In the genomic region with DNA sequence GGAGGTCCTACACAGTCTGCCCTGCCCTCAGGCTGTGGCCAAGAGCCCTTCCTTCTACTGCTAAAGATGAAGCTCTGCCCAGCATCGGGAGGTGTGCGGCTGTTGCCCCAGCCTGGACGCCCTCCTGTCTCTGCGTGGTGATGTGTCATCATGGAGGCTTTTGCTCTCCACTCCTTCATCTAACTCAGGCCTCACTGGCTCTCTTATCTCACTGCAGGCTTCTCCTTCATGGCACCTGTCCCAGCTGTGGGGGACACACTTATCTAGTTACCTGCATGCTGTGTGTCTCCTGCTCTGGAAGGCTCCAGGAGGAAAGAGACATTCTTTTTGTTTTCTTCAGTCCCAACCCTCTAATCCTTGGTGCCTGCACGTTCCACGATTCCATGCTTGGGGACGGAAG, we compare ENCODE assay signal across 1 cellular context.
TF ChIP-seq lines count a peak whose summit lies in the region.

No MANE protein-coding gene starts in this region.

TF ChIP-seq in K562, 482 proteins besides CTCF, POLR2A, EP300 and RAD21 (continued from another document and continues in another):
- TF ChIP-seq, protein P1, sequence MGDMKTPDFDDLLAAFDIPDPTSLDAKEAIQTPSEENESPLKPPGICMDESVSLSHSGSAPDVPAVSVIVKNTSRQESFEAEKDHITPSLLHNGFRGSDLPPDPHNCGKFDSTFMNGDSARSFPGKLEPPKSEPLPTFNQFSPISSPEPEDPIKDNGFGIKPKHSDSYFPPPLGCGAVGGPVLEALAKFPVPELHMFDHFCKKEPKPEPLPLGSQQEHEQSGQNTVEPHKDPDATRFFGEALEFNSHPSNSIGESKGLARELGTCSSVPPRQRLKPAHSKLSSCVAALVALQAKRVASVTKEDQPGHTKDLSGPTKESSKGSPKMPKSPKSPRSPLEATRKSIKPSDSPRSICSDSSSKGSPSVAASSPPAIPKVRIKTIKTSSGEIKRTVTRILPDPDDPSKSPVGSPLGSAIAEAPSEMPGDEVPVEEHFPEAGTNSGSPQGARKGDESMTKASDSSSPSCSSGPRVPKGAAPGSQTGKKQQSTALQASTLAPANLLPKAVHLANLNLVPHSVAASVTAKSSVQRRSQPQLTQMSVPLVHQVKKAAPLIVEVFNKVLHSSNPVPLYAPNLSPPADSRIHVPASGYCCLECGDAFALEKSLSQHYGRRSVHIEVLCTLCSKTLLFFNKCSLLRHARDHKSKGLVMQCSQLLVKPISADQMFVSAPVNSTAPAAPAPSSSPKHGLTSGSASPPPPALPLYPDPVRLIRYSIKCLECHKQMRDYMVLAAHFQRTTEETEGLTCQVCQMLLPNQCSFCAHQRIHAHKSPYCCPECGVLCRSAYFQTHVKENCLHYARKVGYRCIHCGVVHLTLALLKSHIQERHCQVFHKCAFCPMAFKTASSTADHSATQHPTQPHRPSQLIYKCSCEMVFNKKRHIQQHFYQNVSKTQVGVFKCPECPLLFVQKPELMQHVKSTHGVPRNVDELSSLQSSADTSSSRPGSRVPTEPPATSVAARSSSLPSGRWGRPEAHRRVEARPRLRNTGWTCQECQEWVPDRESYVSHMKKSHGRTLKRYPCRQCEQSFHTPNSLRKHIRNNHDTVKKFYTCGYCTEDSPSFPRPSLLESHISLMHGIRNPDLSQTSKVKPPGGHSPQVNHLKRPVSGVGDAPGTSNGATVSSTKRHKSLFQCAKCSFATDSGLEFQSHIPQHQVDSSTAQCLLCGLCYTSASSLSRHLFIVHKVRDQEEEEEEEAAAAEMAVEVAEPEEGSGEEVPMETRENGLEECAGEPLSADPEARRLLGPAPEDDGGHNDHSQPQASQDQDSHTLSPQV (IDR thresholded peaks at IDR 0.05), result peak; percentile 64
- TF ChIP-seq NFATC3 (IDR thresholded peaks at IDR 0.05) (no peak), MAZ (CRISPR knock-in tag; conservative IDR thresholded peaks at IDR 0.05 in 1 of 2, IDR thresholded peaks at IDR 0.05 in 1 of 2) (0 out of 4 replicates have a peak, but pooled peaks of 1 of the 2 experiments have one; percentile 33), MAFF (IDR thresholded peaks at IDR 0.05; ENCODE audit: low read length) (no peak), DNMT1 (IDR thresholded peaks at IDR 0.05) (no peak), ARNT (IDR thresholded peaks at IDR 0.05) (0 out of 4 replicates have a peak, but pooled peaks of 1 of the 2 experiments have one; percentile 10), SMARCC2 (IDR thresholded peaks at IDR 0.05; ENCODE audit: low read depth) (no peak), DACH1 (IDR thresholded peaks at IDR 0.05; ENCODE audit: partially characterized antibody) (no peak), MECOM (CRISPR knock-in tag; IDR thresholded peaks at IDR 0.05) (no peak), CXXC5 (CRISPR knock-in tag; IDR thresholded peaks at IDR 0.05) (peak; percentile 42), SREBF2 (CRISPR knock-in tag; IDR thresholded peaks at IDR 0.05) (no peak), ARID1B (IDR thresholded peaks at IDR 0.05) (peak; percentile 80), ZNF655 (CRISPR knock-in tag; IDR thresholded peaks at IDR 0.05) (no peak), NR4A1 (CRISPR knock-in tag; IDR thresholded peaks at IDR 0.05) (no peak), NR4A1 (tag; IDR thresholded peaks at IDR 0.05) (no peak), ZC3H8 (IDR thresholded peaks at IDR 0.05) (no peak), REST (CRISPR knock-in tag; IDR thresholded peaks at IDR 0.05; ENCODE audit: low read depth) (no peak), CBFB (CRISPR knock-in tag; IDR thresholded peaks at IDR 0.05) (0 out of 2 replicates have a peak, but pooled peaks have one; percentile 35), XRCC5 (IDR thresholded peaks at IDR 0.05; ENCODE audit: low read depth, low read length) (no peak), SIX5 (IDR thresholded peaks at IDR 0.05; ENCODE audit: borderline replicate concordance in 1 of 2, insufficient read depth in 1 of 2, low read depth in 1 of 2, low read length in 2 of 2) (no peak), CHD1 (IDR thresholded peaks at IDR 0.05; ENCODE audit: low read length) (no peak), LARP7 (IDR thresholded peaks at IDR 0.05) (no peak), TBL1XR1 (IDR thresholded peaks at IDR 0.05; ENCODE audit: low read length in 2 of 2) (0 out of 4 replicates have a peak, but pooled peaks of 1 of the 2 experiments have one; percentile 38), TBP (optimal IDR thresholded peaks at IDR 0.05; ENCODE audit: low read depth, low read length) (no peak), HNRNPH1 (optimal IDR thresholded peaks at IDR 0.05; ENCODE audit: low read depth, low read length) (no peak), GTF2A2 (tag; IDR thresholded peaks at IDR 0.05) (no peak), CTBP1 (IDR thresholded peaks at IDR 0.05; ENCODE audit: borderline replicate concordance) (peak; percentile 95), ZNF76 (CRISPR knock-in tag; IDR thresholded peaks at IDR 0.05; ENCODE audit: borderline replicate concordance) (no peak), NFIC (IDR thresholded peaks at IDR 0.05) (peak; percentile 77), ZNF518B (CRISPR knock-in tag; IDR thresholded peaks at IDR 0.05) (no peak), PHF20 (IDR thresholded peaks at IDR 0.05; ENCODE audit: partially characterized antibody) (no peak), CC2D1A (IDR thresholded peaks at IDR 0.05) (no peak), PHB2 (IDR thresholded peaks at IDR 0.05; ENCODE audit: low read depth) (no peak), CBX8 (IDR thresholded peaks at IDR 0.05; ENCODE audit: borderline replicate concordance, extremely low read depth, low read depth, low read length, poor library complexity, severe bottlenecking) (no peak)
- TF ChIP-seq, protein P2, sequence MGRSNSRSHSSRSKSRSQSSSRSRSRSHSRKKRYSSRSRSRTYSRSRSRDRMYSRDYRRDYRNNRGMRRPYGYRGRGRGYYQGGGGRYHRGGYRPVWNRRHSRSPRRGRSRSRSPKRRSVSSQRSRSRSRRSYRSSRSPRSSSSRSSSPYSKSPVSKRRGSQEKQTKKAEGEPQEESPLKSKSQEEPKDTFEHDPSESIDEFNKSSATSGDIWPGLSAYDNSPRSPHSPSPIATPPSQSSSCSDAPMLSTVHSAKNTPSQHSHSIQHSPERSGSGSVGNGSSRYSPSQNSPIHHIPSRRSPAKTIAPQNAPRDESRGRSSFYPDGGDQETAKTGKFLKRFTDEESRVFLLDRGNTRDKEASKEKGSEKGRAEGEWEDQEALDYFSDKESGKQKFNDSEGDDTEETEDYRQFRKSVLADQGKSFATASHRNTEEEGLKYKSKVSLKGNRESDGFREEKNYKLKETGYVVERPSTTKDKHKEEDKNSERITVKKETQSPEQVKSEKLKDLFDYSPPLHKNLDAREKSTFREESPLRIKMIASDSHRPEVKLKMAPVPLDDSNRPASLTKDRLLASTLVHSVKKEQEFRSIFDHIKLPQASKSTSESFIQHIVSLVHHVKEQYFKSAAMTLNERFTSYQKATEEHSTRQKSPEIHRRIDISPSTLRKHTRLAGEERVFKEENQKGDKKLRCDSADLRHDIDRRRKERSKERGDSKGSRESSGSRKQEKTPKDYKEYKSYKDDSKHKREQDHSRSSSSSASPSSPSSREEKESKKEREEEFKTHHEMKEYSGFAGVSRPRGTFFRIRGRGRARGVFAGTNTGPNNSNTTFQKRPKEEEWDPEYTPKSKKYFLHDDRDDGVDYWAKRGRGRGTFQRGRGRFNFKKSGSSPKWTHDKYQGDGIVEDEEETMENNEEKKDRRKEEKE (IDR thresholded peaks at IDR 0.05; ENCODE audit: borderline replicate concordance in 1 of 2, control insufficient read depth in 1 of 2, low read depth in 2 of 2, low read length in 1 of 2), result no peak
